ENCODE assay signal across 26 cellular contexts in genomic region chr5:851553-851952, GRCh38. TPM values are rescaled to one million over a fixed set of nuclear protein-coding genes. Genes with fewer than 3 reads are reported as not detected.
A peak's percentile ranks its signal among the peaks of the same experiment; 100 is the strongest.
DNase-seq lines count a peak whose midpoint lies in the region; ATAC-seq, FAIRE-seq and TF ChIP-seq lines count a peak whose summit lies in the region.
"Had no signal": no experiment of that assay in that cellular context is flagged by ENCODE, and none has a peak within 500 bp of the region (broad histone marks: within the 10 kb centered on the region; RNA-seq: fewer than 3 reads in every experiment).

No MANE protein-coding gene starts in this region.

- H3K27me3 Mint-ChIP-seq in endothelial cell (ENCODE audit: unreplicated experiment): peaks cover 25% of the 10 kb centered on the region
- H3K27me3 Mint-ChIP-seq: activated CD4-positive, alpha-beta T cell treated with anti-CD3 and anti-CD28 coated beads, Interleukin-2, amount 10 ng/mL, durations not matched to agents 24 days and 14 days had no signal

- H3K4me1 Mint-ChIP-seq in endothelial cell (ENCODE audit: unreplicated experiment): peaks cover 2% of the 10 kb centered on the region
- H3K4me1 Mint-ChIP-seq: CD14-positive monocyte had no signal

- no peaks in the 10 kb centered on the region for H3K9me3 Mint-ChIP-seq in endothelial cell (ENCODE audit: unreplicated experiment)
- H3K9me3 Mint-ChIP-seq: activated CD4-positive, alpha-beta T cell treated with anti-CD3 and anti-CD28 coated beads, Interleukin-2, amount 10 ng/mL, durations not matched to agents 24 days and 14 days; CD14-positive monocyte had no signal

- H3K27ac Mint-ChIP-seq in endothelial cell (ENCODE audit: unreplicated experiment): no peak overlapping the region
- H3K27ac Mint-ChIP-seq: activated CD4-positive, alpha-beta T cell treated with anti-CD3 and anti-CD28 coated beads, Interleukin-2, amount 10 ng/mL, durations not matched to agents 24 days and 14 days; activated naive CD8-positive, alpha-beta T cell treated with anti-CD3 and anti-CD28 coated beads, Interleukin-2, amount 50 U/mL, for 24 hours had no signal

- intact Hi-C loops in posterior vena cava (cut with DNase I): no loop called here

- DNase-seq in activated CD4-positive, CD25-positive, alpha-beta regulatory T cell treated with anti-CD3 and anti-CD28 coated beads, Interleukin-2, amount 50 U/mL, for 72 hours: peak; percentile 13
- DNase-seq in DMS53 treated with DMSO at 0.1 percent for 48 hours (lab: John Stamatoyannopoulos, UW; ENCODE audit: unreplicated experiment): peak; percentile 13
- no peak for DNase-seq in endothelial cell (ENCODE audit: low spot score)
- peak; percentile 66 for DNase-seq in posterior vena cava (ENCODE audit: low spot score)
- DNase-seq in GM19239 (ENCODE audit: insufficient read length, low spot score): no peak
- DNase-seq in GOT3 (lab: John Stamatoyannopoulos, UW): no peak
- DNase-seq: activated CD4-positive, alpha-beta T cell treated with anti-CD3 and anti-CD28 coated beads, Interleukin-2, amount 10 ng/mL, durations not matched to agents 24 days and 14 days; activated naive CD4-positive, alpha-beta T cell; activated naive CD8-positive, alpha-beta T cell treated with anti-CD3 and anti-CD28 coated beads, Interleukin-2, amount 50 U/mL, for 24 hours; activated T-cell treated with anti-CD3 and anti-CD28 coated beads, Interleukin-2, amount 50 U/mL, for 48 hours; effector CD8-positive, alpha-beta T cell; hypothalamus; mesendoderm; NCI-H1092; NCI-H1694; NCI-H524 treated with DMSO at 0.1 percent for 48 hours; NK-92 treated with Interleukin-12 subunit alpha and Interleukin-12 subunit beta, amount 100 ng/mL, for 24 hours; PC-9; SIG-M5; small intestine; stimulated activated naive CD4-positive, alpha-beta T cell; T-helper 9 cell had no signal

- peak overlapping the region; percentile 51 for H3K4me3 Mint-ChIP-seq in endothelial cell (ENCODE audit: unreplicated experiment)
- H3K4me3 Mint-ChIP-seq: activated CD4-positive, alpha-beta T cell treated with anti-CD3 and anti-CD28 coated beads, Interleukin-2, amount 10 ng/mL, durations not matched to agents 24 days and 14 days; activated naive CD8-positive, alpha-beta T cell treated with anti-CD3 and anti-CD28 coated beads, Interleukin-2, amount 50 U/mL, for 24 hours; CD14-positive monocyte had no signal

- ATAC-seq in activated CD4-positive, CD25-positive, alpha-beta regulatory T cell treated with anti-CD3 and anti-CD28 coated beads, Interleukin-2, amount 50 U/mL, for 24 hours: no peak
- ATAC-seq in HG03565 (IDR thresholded peaks at IDR 0.05; ENCODE audit: unreplicated experiment): no peak
- ATAC-seq: activated naive CD8-positive, alpha-beta T cell treated with anti-CD3 and anti-CD28 coated beads, Interleukin-2, amount 50 U/mL, for 24 hours had no signal

- H3K36me3 Mint-ChIP-seq in endothelial cell (ENCODE audit: low read depth, unreplicated experiment): peaks cover 9% of the 10 kb centered on the region
- H3K36me3 Mint-ChIP-seq: CD14-positive monocyte had no signal

- no peak for TF ChIP-seq CTCF in endothelial cell (IDR thresholded peaks at IDR 0.05; ENCODE audit: unreplicated experiment)

- no peak for FAIRE-seq in GM19239 (lab: Jason Lieb, UNC)
- FAIRE-seq: astrocyte, small intestine had no signal

RNA-seq across cellular contexts. Expression of gene ZDHHC11, which starts 0.8 kb away (rescaled TPM):
- total RNA-seq in endothelial cell (ENCODE audit: unreplicated experiment): 14.3 TPM
- total RNA-seq in posterior vena cava: 10 to 100 TPM in 1 of 2 donors, 1 to 10 TPM in 1; 8.9 to 29.1 TPM

RNA-seq across cellular contexts. Expression of gene BRD9, which starts 41.0 kb away (rescaled TPM):
- total RNA-seq in endothelial cell (ENCODE audit: unreplicated experiment) (53.0 TPM), posterior vena cava (10 to 100 TPM; 28.6 to 36.0 TPM)

RNA-seq across cellular contexts. Expression of gene TRIP13, which starts 41.1 kb away (rescaled TPM):
- total RNA-seq in endothelial cell (ENCODE audit: unreplicated experiment) (8.4 TPM), posterior vena cava (1 to 10 TPM in 1 of 2 donors, under 1 TPM in 1; 0.95 to 1.6 TPM)

Comparison
In these comparisons a context has a peak if more than half of its experiments do, and no peak if none do; other contexts are left out.
1. DNase-seq: peak in activated CD4-positive, CD25-positive, alpha-beta regulatory T cell treated with anti-CD3 and anti-CD28 coated beads, Interleukin-2, amount 50 U/mL, for 72 hours (single experiment), DMS53 treated with DMSO at 0.1 percent for 48 hours (single experiment) and posterior vena cava (single experiment); none in endothelial cell (single experiment), GM19239 (single experiment) and GOT3 (single experiment).